In the genomic region with DNA sequence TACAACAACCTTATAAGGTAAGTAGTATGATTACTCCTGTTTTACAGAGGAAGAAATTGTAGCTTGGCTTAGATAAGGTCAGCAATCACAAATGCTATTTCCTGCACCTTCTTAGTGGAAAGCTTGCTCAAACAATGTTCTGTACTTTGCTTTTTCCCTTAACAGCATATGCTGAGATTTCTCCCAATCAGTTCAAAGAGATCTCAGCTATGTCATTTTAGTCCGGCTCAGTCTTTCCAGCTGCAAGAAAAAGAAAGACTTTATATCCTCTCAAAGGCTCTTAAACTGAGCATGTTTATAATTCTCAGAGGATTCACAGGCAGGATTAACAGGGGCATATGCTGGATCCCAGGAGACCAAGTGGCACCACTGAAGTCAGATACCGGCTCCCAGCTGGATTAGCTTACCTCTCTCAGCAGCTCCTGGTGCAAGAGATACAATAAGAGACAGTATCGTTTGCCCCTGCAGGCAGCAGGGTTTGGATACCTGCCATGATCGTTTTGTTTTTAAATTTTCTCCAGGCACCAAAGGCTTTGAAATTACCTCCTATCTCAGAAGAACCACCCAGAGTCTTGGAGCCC, we compare ENCODE assay signal across 20 cellular contexts. TPM values are rescaled to one million over a fixed set of nuclear protein-coding genes. Genes with fewer than 3 reads are reported as not detected.
DNase-seq lines count a peak whose midpoint lies in the region; TF ChIP-seq lines count a peak whose summit lies in the region.
"Had no signal": no experiment of that assay in that cellular context is flagged by ENCODE, and none has a peak within 500 bp of the region (broad histone marks: within the 10 kb centered on the region; RNA-seq: fewer than 3 reads in every experiment).

No MANE protein-coding gene starts in this region.

- no peaks in the 10 kb centered on the region for H3K4me1 ChIP-seq in mesodermal cell (ENCODE audit: control insufficient read depth, insufficient read depth, low read length, poor library complexity, severe bottlenecking)
- H3K4me1 ChIP-seq: adrenal gland, SJSA1, spleen, upper lobe of right lung had no signal

- no peaks in the 10 kb centered on the region for H3K9me3 ChIP-seq in mesodermal cell (ENCODE audit: control insufficient read depth, low read length)
- H3K9me3 ChIP-seq: adrenal gland, SJSA1, spleen, upper lobe of right lung had no signal

- H3K4me3 ChIP-seq in mesodermal cell (ENCODE audit: extremely low read depth, insufficient read depth, low read length, poor library complexity, severe bottlenecking) (no peak overlapping the region), brain microvascular endothelial cell (ENCODE audit: low read depth, low read length) (no peak overlapping the region)
- H3K4me3 ChIP-seq: adrenal gland, hepatocyte, SJSA1, spleen, upper lobe of right lung had no signal

- in situ Hi-C loops in brain microvascular endothelial cell (cut with HindIII; ENCODE audit: low pct_ligation_motif_present, low sequenced_read_pairs) = no loop called here

- H3K27ac ChIP-seq in mesodermal cell (ENCODE audit: low read depth, low read length, severe bottlenecking) (peak overlapping the region; percentile 31), brain microvascular endothelial cell (no peak overlapping the region)
- H3K27ac ChIP-seq: adrenal gland, hepatocyte, SJSA1, spleen, upper lobe of right lung, VCaP had no signal

- 52 to 57% methylated on average over 3 to 4 of the region's 4 CpGs for WGBS in mesodermal cell (ENCODE audit: insufficient coverage in 2 of 2), 2 experiments

- no peak for TF ChIP-seq CTCF in brain microvascular endothelial cell (IDR thresholded peaks at IDR 0.05; ENCODE audit: low read depth, low read length, missing control alignments)

- no peaks in the 10 kb centered on the region for H3K27me3 ChIP-seq in brain microvascular endothelial cell (replicated peaks)
- H3K27me3 ChIP-seq: adrenal gland, hepatocyte, spleen, upper lobe of right lung had no signal

- no peaks in the 10 kb centered on the region for H3K36me3 ChIP-seq in mesodermal cell (ENCODE audit: control insufficient read depth, insufficient read depth, low read length)
- H3K36me3 ChIP-seq in brain microvascular endothelial cell (replicated peaks) = no peaks in the 10 kb centered on the region
- H3K36me3 ChIP-seq: adrenal gland, SJSA1, spleen, upper lobe of right lung had no signal

- peak; percentile 33 for DNase-seq in DMS 273 treated with DMSO at 0.1 percent for 48 hours (lab: John Stamatoyannopoulos, UW)
- peak; percentile 48 for DNase-seq in NCI-H1436 (lab: John Stamatoyannopoulos, UW)
- DNase-seq in NCI-H69 (lab: John Stamatoyannopoulos, UW) = peak; percentile 75
- DNase-seq in HuH-7.5 (ENCODE audit: low spot score) = no peak
- DNase-seq in brain microvascular endothelial cell = no peak
- DNase-seq in effector CD8-positive, alpha-beta T cell (lab: John Stamatoyannopoulos, UW) = no peak
- DNase-seq: activated CD8-positive, alpha-beta memory T cell treated with anti-CD3 and anti-CD28 coated beads, Interleukin-2, amount 50 U/mL, for 48 hours; activated gamma-delta T cell treated with Interleukin-2 at 50 U/mL for 16 hours; adrenal gland; cortex of kidney; foreskin fibroblast; occipital lobe; spleen; stimulated activated CD4-positive, alpha-beta T cell treated with anti-CD3 and anti-CD28 coated beads, Interleukin-4, amount 100 ng/mL, for 24 hours; T-helper 2 cell; upper lobe of right lung had no signal

RNA-seq across cellular contexts. Expression of a gene that starts 29.5 kb away (rescaled TPM):
- 0.18 TPM for polyA plus RNA-seq in mesodermal cell (2013, experiment 1 of 2)
- 0.05 TPM for polyA plus RNA-seq in mesodermal cell (2013, experiment 2 of 2)
- polyA plus RNA-seq: hepatocyte, spleen had no signal

Comparison
In these comparisons a context has a peak if more than half of its experiments do, and no peak if none do; other contexts are left out.
1. DNase-seq: peak in DMS 273 treated with DMSO at 0.1 percent for 48 hours (single experiment), NCI-H1436 (single experiment) and NCI-H69 (single experiment); none in HuH-7.5 (single experiment), brain microvascular endothelial cell (single experiment) and effector CD8-positive, alpha-beta T cell (single experiment).